ENCODE assay signal across 10 cellular contexts in the genomic region with DNA sequence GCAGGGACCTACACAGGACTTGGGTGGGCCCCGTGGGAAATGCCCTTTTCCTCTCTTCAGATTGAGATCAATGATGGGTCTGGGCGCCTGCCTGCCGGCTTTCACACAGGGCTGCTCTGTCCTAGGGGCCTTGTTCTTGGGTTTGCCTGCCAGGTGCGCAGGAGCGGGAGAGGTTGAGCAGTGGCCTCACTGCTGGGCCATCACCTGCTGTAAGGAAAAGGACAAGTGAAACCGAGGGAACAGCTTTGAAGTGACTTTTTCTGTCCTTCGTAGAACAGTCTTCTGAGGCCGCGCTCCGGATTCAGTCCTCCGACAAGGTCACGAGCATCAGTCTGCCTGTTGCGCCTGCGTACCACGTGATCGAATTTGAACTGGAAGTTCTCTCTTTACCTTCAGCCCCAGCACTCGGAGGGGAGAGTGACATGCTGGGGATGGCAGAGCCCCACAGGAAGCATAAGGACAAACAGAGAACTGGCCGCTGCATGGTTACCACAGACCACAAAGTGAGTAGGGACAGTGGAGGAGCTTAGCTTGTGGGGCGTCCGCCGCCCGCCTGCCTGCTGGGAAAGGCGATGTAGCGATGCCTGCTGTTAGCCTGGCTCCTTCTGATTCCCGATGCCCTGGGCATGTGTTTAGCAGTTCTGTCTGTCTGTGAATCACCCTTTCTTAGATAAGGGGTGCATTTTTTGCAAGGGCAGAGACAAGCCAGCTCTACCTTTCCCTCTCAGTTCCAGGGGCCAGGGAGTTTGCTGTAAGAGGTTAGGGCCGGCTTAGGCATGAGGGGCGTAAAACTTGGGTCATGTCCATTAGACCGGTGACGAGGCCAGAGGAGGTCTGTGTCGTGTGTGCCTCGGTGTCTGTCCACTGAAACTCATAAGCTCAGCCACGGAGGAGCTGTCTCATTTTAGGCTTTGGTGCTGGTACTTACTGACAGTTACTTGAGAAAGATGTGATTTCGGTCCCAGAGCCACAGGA. TPM values are rescaled to one million over a fixed set of nuclear protein-coding genes. Genes with fewer than 3 reads are reported as not detected.
DNase-seq lines count a peak whose midpoint lies in the region; ATAC-seq and TF ChIP-seq lines count a peak whose summit lies in the region.
"Had no signal": no experiment of that assay in that cellular context is flagged by ENCODE, and none has a peak within 500 bp of the region (broad histone marks: within the 10 kb centered on the region; RNA-seq: fewer than 3 reads in every experiment).

No MANE protein-coding gene starts in this region.

- H4K8ac ChIP-seq in H9 (replicated peaks; ENCODE audit: insufficient read length, low read depth, low read length): no peak overlapping the region

- no peak overlapping the region for H3K56ac ChIP-seq in H9 (ENCODE audit: insufficient read length, low read depth, low read length)

- no peak overlapping the region for H2AK5ac ChIP-seq in H9 (ENCODE audit: insufficient read length, low read length)

- no peak overlapping the region for H4K5ac ChIP-seq in H9 (ENCODE audit: insufficient read length, low read depth, low read length)

- H3K4me1 ChIP-seq in transverse colon (peaks cover 7 to 64% (median 41%) of the 10 kb centered on the region in 4 donors), tibial artery (no peaks in the 10 kb centered on the region), H9 (ENCODE audit: insufficient read depth, low read length) (no peaks in the 10 kb centered on the region)

- no peaks in the 10 kb centered on the region for H3K27me3 Mint-ChIP-seq in activated naive CD4-positive, alpha-beta T cell treated with anti-CD3 and anti-CD28 coated beads, Interleukin-2, amount 10 ng/mL, durations not matched to agents 7 days and 5 days
- H3K27me3 Mint-ChIP-seq in activated naive CD8-positive, alpha-beta T cell treated with anti-CD3 and anti-CD28 coated beads, Interleukin-2, amount 50 U/mL, for 24 hours: no peaks in the 10 kb centered on the region
- no peaks in the 10 kb centered on the region for H3K27me3 Mint-ChIP-seq in H9 (ENCODE audit: low read depth)

- H3K9ac ChIP-seq in H9 (ENCODE audit: extremely low read depth, insufficient read length, low read length): no peak overlapping the region

- peak overlapping the region; percentile 49 for H3K4me3 Mint-ChIP-seq in activated naive CD4-positive, alpha-beta T cell treated with anti-CD3 and anti-CD28 coated beads, Interleukin-2, amount 10 ng/mL, durations not matched to agents 7 days and 5 days
- H3K4me3 Mint-ChIP-seq in activated naive CD8-positive, alpha-beta T cell treated with anti-CD3 and anti-CD28 coated beads, Interleukin-2, amount 50 U/mL, for 24 hours: peak overlapping the region; percentile 25
- H3K4me3 Mint-ChIP-seq in H9: no peak overlapping the region

- peaks cover 81% of the 10 kb centered on the region for H3K36me3 Mint-ChIP-seq in activated naive CD4-positive, alpha-beta T cell treated with anti-CD3 and anti-CD28 coated beads, Interleukin-2, amount 10 ng/mL, durations not matched to agents 7 days and 5 days
- peaks cover 67% of the 10 kb centered on the region for H3K36me3 Mint-ChIP-seq in activated naive CD8-positive, alpha-beta T cell treated with anti-CD3 and anti-CD28 coated beads, Interleukin-2, amount 50 U/mL, for 24 hours (ENCODE audit: low read depth)
- H3K36me3 Mint-ChIP-seq in H9 (ENCODE audit: insufficient read depth in 1 of 3, low read depth in 3 of 3): peaks cover 13 to 77% (median 52%) of the 10 kb centered on the region in 3 experiments; a peak in 6 of 7 replicates

- TF ChIP-seq CTCF in transverse colon (IDR thresholded peaks at IDR 0.05) (no peak), tibial artery (IDR thresholded peaks at IDR 0.05) (no peak), H9 (conservative IDR thresholded peaks at IDR 0.05) (no peak)

- CTCF ChIA-PET in activated naive CD4-positive, alpha-beta T cell treated with anti-CD3 and anti-CD28 coated beads, Interleukin-2, amount 10 ng/mL, durations not matched to agents 7 days and 5 days (lab: Charles Lee): interaction anchor here (0.6 kb wide), 1 partner anchor 13 kb away, joined by 3 read pairs; no protein-coding TSS in a partner anchor

- H3K14ac ChIP-seq in H9 (ENCODE audit: insufficient read depth, low read length): no peak overlapping the region

- H3K79me1 ChIP-seq in H9 (ENCODE audit: insufficient read depth, low read depth, low read length, poor library complexity, severe bottlenecking): no peaks in the 10 kb centered on the region

- no peak overlapping the region for H2BK120ac ChIP-seq in H9 (ENCODE audit: low read depth, low read length, poor library complexity, severe bottlenecking)

- no peaks in the 10 kb centered on the region for H3K9me3 ChIP-seq in transverse colon
- no peaks in the 10 kb centered on the region for H3K9me3 ChIP-seq in tibial artery
- no peaks in the 10 kb centered on the region for H3K9me3 ChIP-seq in H9 (ENCODE audit: control insufficient read depth, low read depth, low read length)
- H3K9me3 ChIP-seq: thoracic aorta had no signal

- peak overlapping the region; percentile 97 for H3K27ac Mint-ChIP-seq in activated naive CD4-positive, alpha-beta T cell treated with anti-CD3 and anti-CD28 coated beads, Interleukin-2, amount 10 ng/mL, durations not matched to agents 7 days and 5 days
- peak overlapping the region; percentile 86 for H3K27ac Mint-ChIP-seq in activated naive CD8-positive, alpha-beta T cell treated with anti-CD3 and anti-CD28 coated beads, Interleukin-2, amount 50 U/mL, for 24 hours
- H3K27ac Mint-ChIP-seq in H9: peak overlapping the region in 1 of 3 experiments; percentile 19; a peak in 1 of 7 replicates

- H3K4me3 ChIP-seq in transverse colon (no peak overlapping the region), tibial artery (no peak overlapping the region)
- H3K4me3 ChIP-seq: thoracic aorta had no signal

- intact Hi-C loops in transverse colon (cut with DNase I; ENCODE audit: low total_unique reads): no loop called here
- intact Hi-C loops in tibial artery (cut with DNase I; ENCODE audit: low total_unique reads): no loop called here

- H4K91ac ChIP-seq in H9 (ENCODE audit: insufficient read length, low read depth, low read length): no peak overlapping the region

- no peak overlapping the region for H3K4ac ChIP-seq in H9 (ENCODE audit: low read depth, low read length)

- no peak overlapping the region for H3K4me2 ChIP-seq in H9 (ENCODE audit: insufficient read depth, insufficient read length, low read length)

- H3T11ph ChIP-seq in H9 (ENCODE audit: low read length): no peak overlapping the region

- H2BK5ac ChIP-seq in H9 (ENCODE audit: insufficient read length, low read length): no peak overlapping the region

- peaks cover 84% of the 10 kb centered on the region for H3K4me1 Mint-ChIP-seq in activated naive CD4-positive, alpha-beta T cell treated with anti-CD3 and anti-CD28 coated beads, Interleukin-2, amount 10 ng/mL, durations not matched to agents 7 days and 5 days
- H3K4me1 Mint-ChIP-seq in activated naive CD8-positive, alpha-beta T cell treated with anti-CD3 and anti-CD28 coated beads, Interleukin-2, amount 50 U/mL, for 24 hours: peaks cover 77% of the 10 kb centered on the region
- no peaks in the 10 kb centered on the region for H3K4me1 Mint-ChIP-seq in H9

- H3K79me2 ChIP-seq in H9 (ENCODE audit: insufficient read depth, low read length): no peaks in the 10 kb centered on the region

- no peak for DNase-seq in activated naive CD4-positive, alpha-beta T cell treated with anti-CD3 and anti-CD28 coated beads, Interleukin-2, amount 10 ng/mL, durations not matched to agents 7 days and 5 days
- no peak for DNase-seq in activated naive CD4-positive, alpha-beta T cell treated with anti-CD3 and anti-CD28 coated beads, Interleukin-2, amount 50 U/mL, for 16 hours
- no peak for DNase-seq in activated naive CD8-positive, alpha-beta T cell treated with anti-CD3 and anti-CD28 coated beads, Interleukin-2, amount 50 U/mL, for 24 hours
- DNase-seq in mesenteric fat pad (ENCODE audit: low spot score) (peak; percentile 74), transverse colon (no peak), tibial artery (no peak), H9 (no peak)
- DNase-seq: NCI-H1105 had no signal

- no peak for TF ChIP-seq POLR2A in transverse colon (IDR thresholded peaks at IDR 0.05)

- peak overlapping the region; percentile 83 to 88 (median 86) for H3K27ac ChIP-seq in transverse colon
- H3K27ac ChIP-seq in tibial artery: no peak overlapping the region
- H3K27ac ChIP-seq in H9 (ENCODE audit: insufficient read length, low read depth, low read length): no peak overlapping the region
- H3K27ac ChIP-seq: thoracic aorta had no signal

- no peaks in the 10 kb centered on the region for H4K20me1 ChIP-seq in H9 (ENCODE audit: control insufficient read depth, insufficient read depth, insufficient read length)

- H2BK20ac ChIP-seq in H9 (ENCODE audit: low read depth, low read length, poor library complexity, severe bottlenecking): no peak overlapping the region

- H2BK15ac ChIP-seq in H9 (ENCODE audit: low read depth, low read length): no peak overlapping the region

- H3K36me3 ChIP-seq in transverse colon (peaks cover 0 to 14% (median 3%) of the 10 kb centered on the region in 4 donors), tibial artery (peaks cover 62 to 100% (median 83%) of the 10 kb centered on the region in 3 donors)

- ATAC-seq in activated naive CD8-positive, alpha-beta T cell treated with anti-CD3 and anti-CD28 coated beads, Interleukin-2, amount 50 U/mL, for 24 hours: no peak
- no peak for ATAC-seq in HG03095 (IDR thresholded peaks at IDR 0.05; ENCODE audit: unreplicated experiment)

- H3K23me2 ChIP-seq in H9 (ENCODE audit: insufficient read length, low read depth, low read length, poor library complexity, severe bottlenecking): no peaks in the 10 kb centered on the region

- no peak for TF ChIP-seq EP300 in transverse colon (IDR thresholded peaks at IDR 0.05; ENCODE audit: low read depth)

- H3K27me3 ChIP-seq in transverse colon: no peaks in the 10 kb centered on the region
- no peaks in the 10 kb centered on the region for H3K27me3 ChIP-seq in tibial artery
- no peaks in the 10 kb centered on the region for H3K27me3 ChIP-seq in H9 (ENCODE audit: insufficient read depth, low read length)

- no peak overlapping the region for H2BK12ac ChIP-seq in H9 (ENCODE audit: insufficient read length, low read depth, low read length)

- H3K9me3 Mint-ChIP-seq in activated naive CD4-positive, alpha-beta T cell treated with anti-CD3 and anti-CD28 coated beads, Interleukin-2, amount 10 ng/mL, durations not matched to agents 7 days and 5 days: no peaks in the 10 kb centered on the region
- H3K9me3 Mint-ChIP-seq in activated naive CD8-positive, alpha-beta T cell treated with anti-CD3 and anti-CD28 coated beads, Interleukin-2, amount 50 U/mL, for 24 hours: no peaks in the 10 kb centered on the region
- no peaks in the 10 kb centered on the region for H3K9me3 Mint-ChIP-seq in H9

- H3K18ac ChIP-seq in H9 (ENCODE audit: insufficient read length, low read depth, low read length): no peak overlapping the region

- no peak overlapping the region for H2AFZ ChIP-seq in H9 (ENCODE audit: low read length)

- whole genome bisulfite sequencing in transverse colon (ENCODE audit: low coverage in 1 of 2), 2 donors: 56 to 76% methylated on average over 7 to 33 of the region's 33 CpGs
- no CpG with 5 or more reads among the region's 33 CpGs for WGBS in H9 (ENCODE audit: extremely low coverage, insufficient read length, low lambda C conversion rate)

- in situ Hi-C loops in transverse colon (cut with MboI; ENCODE audit: low pct_ligation_motif_present in 1 of 4, low pct_unique_long_range_greater_than_20kb in 1 of 4, low sequenced_read_pairs in 3 of 4): no loop called here

- H3K23ac ChIP-seq in H9 (ENCODE audit: insufficient read length, low read depth, low read length): no peak overlapping the region

RNA-seq across cellular contexts. Expression of a gene that starts 19.5 kb away (rescaled TPM):
- total RNA-seq in mesenteric fat pad (3.6 TPM), transverse colon (10 to 100 TPM in 3 of 4 donors, not detected in 1; 11.9 to 19.9 (median 12.1) TPM), H9 (2021) (6.0 and 6.3 TPM in 2 replicates)

RNA-seq across cellular contexts. Expression of a gene that starts 45.8 kb away (rescaled TPM):
- total RNA-seq in mesenteric fat pad (10.8 TPM), transverse colon (10 to 100 TPM in 3 of 4 donors, 1 to 10 TPM in 1; 3.6 to 71.1 (median 15.9) TPM), H9 (2021) (13.2 and 14.1 TPM in 2 replicates)

Comparison
In these comparisons a context has a peak if more than half of its experiments do, and no peak if none do; other contexts are left out.
1. H3K4me3 Mint-ChIP-seq: peak in activated naive CD4-positive, alpha-beta T cell treated with anti-CD3 and anti-CD28 coated beads, Interleukin-2, amount 10 ng/mL, durations not matched to agents 7 days and 5 days (single experiment) and activated naive CD8-positive, alpha-beta T cell treated with anti-CD3 and anti-CD28 coated beads, Interleukin-2, amount 50 U/mL, for 24 hours (single experiment); none in H9 (0 of 2).
2. H3K27ac ChIP-seq: peak in transverse colon (4 of 4); none in tibial artery (0 of 2) and H9 (single experiment).